In genomic region chr1:159952932-159953331, GRCh38 we compare ENCODE assay signal across 22 cellular contexts. TPM values are rescaled to one million over a fixed set of nuclear protein-coding genes. Genes with fewer than 3 reads are reported as not detected.
"Had no signal": no experiment of that assay in that cellular context is flagged by ENCODE, and none has a peak within 500 bp of the region (broad histone marks: within the 10 kb centered on the region; RNA-seq: fewer than 3 reads in every experiment).

No MANE protein-coding gene starts in this region.

- H3K27ac ChIP-seq: SJSA1, SK-N-MC had no signal

- H3K9me3 ChIP-seq: SJSA1 had no signal

- H3K36me3 ChIP-seq: SJSA1 had no signal

- H3K4me3 ChIP-seq: SJSA1, SK-N-MC had no signal

- H3K4me1 ChIP-seq: SJSA1 had no signal

- DNase-seq: KBM-7, MV-4-11, NCI-H1048, NCI-H1105, NCI-H1417, NCI-H1436 treated with DMSO at 0.1 percent for 48 hours, NCI-H1694, NCI-H187 treated with DMSO at 0.1 percent for 48 hours, NCI-H2029 treated with DMSO at 0.1 percent for 48 hours, NCI-H2171 treated with DMSO at 0.1 percent for 48 hours, NCI-H2227 treated with DMSO at 0.1 percent for 48 hours, NCI-H69, NCI-H774, Right ventricle myocardium superior, RPMI8226, SIG-M5 had no signal

RNA-seq across cellular contexts. Expression of gene SLAMF9, which starts 1.1 kb away (rescaled TPM):
- total RNA-seq: HT-29, LHCN-M2, MCF 10A, NCI-H460, Right ventricle myocardium superior, SJSA1 had no signal

RNA-seq across cellular contexts. Expression of gene IGSF9, which starts 7.5 kb away (rescaled TPM):
- total RNA-seq: LHCN-M2, NCI-H460 had no signal

RNA-seq across cellular contexts. Expression of gene CFAP45, which starts 53.0 kb away (rescaled TPM):
- total RNA-seq: HT-29 had no signal
